Comparison of ENCODE assay signal across 10 cellular contexts in genomic region chr4:7156273-7157139, GRCh38. TPM values are rescaled to one million over a fixed set of nuclear protein-coding genes. Genes with fewer than 3 reads are reported as not detected.
DNase-seq lines count a peak whose midpoint lies in the region; ATAC-seq and TF ChIP-seq lines count a peak whose summit lies in the region.
"Had no signal": no experiment of that assay in that cellular context is flagged by ENCODE, and none has a peak within 500 bp of the region (broad histone marks: within the 10 kb centered on the region; RNA-seq: fewer than 3 reads in every experiment).

No MANE protein-coding gene starts in this region.

- intact Hi-C loops in left ventricle myocardium inferior (cut with micrococcal nuclease) = no loop called here
- intact Hi-C loops in sciatic nerve (cut with DNase I) = no loop called here

- H3K9me3 ChIP-seq in adipocyte (ENCODE audit: control insufficient read depth, low read length) (no peaks in the 10 kb centered on the region), left ventricle myocardium inferior (replicated peaks) (no peaks in the 10 kb centered on the region)
- H3K9me3 ChIP-seq: gastrocnemius medialis had no signal

- ATAC-seq in sciatic nerve (peak; percentile 76), HG02852 (IDR thresholded peaks at IDR 0.05; ENCODE audit: unreplicated experiment) (no peak), GM18907 (IDR thresholded peaks at IDR 0.05; ENCODE audit: unreplicated experiment) (no peak)
- ATAC-seq: gastrocnemius medialis had no signal

- H3K27me3 ChIP-seq in adipocyte (replicated peaks; ENCODE audit: control insufficient read depth, insufficient read depth, low read length) (peaks cover 12% of the 10 kb centered on the region), left ventricle myocardium inferior (ENCODE audit: low read depth) (peaks cover 13% of the 10 kb centered on the region)
- H3K27me3 ChIP-seq: gastrocnemius medialis had no signal

- DNase-seq in adipocyte (ENCODE audit: low read depth) (peak; percentile 49), left ventricle myocardium inferior (peak; percentile 41), sciatic nerve (ENCODE audit: low spot score) (peak; percentile 68), amniotic stem cell (lab: John Stamatoyannopoulos, UW) (no peak), T-helper 9 cell (no peak)
- DNase-seq: activated CD4-positive, alpha-beta T cell treated with anti-CD3 and anti-CD28 coated beads, Interleukin-2, amount 10 ng/mL, durations not matched to agents 24 days and 14 days had no signal

- peak; percentile 13; the same call in 1 of the 2 replicates for TF ChIP-seq CTCF in GM12874 (IDR thresholded peaks at IDR 0.05; ENCODE audit: insufficient read depth, low read depth, low read length)
- TF ChIP-seq CTCF in left ventricle myocardium inferior (IDR thresholded peaks at IDR 0.05; ENCODE audit: borderline replicate concordance) = peak; percentile 77

- H3K4me1 ChIP-seq in adipocyte (ENCODE audit: control insufficient read depth, insufficient read depth, low read length) = peaks cover 17% of the 10 kb centered on the region
- peaks cover 17% of the 10 kb centered on the region for H3K4me1 ChIP-seq in left ventricle myocardium inferior
- H3K4me1 ChIP-seq: gastrocnemius medialis had no signal

- H3K36me3 ChIP-seq in adipocyte (ENCODE audit: control insufficient read depth, insufficient read depth, low read length, severe bottlenecking) (no peaks in the 10 kb centered on the region), left ventricle myocardium inferior (no peaks in the 10 kb centered on the region)
- H3K36me3 ChIP-seq: gastrocnemius medialis had no signal

- H3K4me3 ChIP-seq in adipocyte (ENCODE audit: low read length) (no peak overlapping the region), left ventricle myocardium inferior (no peak overlapping the region)
- H3K4me3 ChIP-seq: gastrocnemius medialis had no signal

- H3K9ac ChIP-seq in adipocyte (ENCODE audit: low read length) = no peak overlapping the region

- H3K27ac ChIP-seq in left ventricle myocardium inferior (replicated peaks) = peak overlapping the region; percentile 83
- H3K27ac ChIP-seq: gastrocnemius medialis had no signal

RNA-seq across cellular contexts. Expression of gene SORCS2, which starts 35.8 kb away (rescaled TPM):
- 1.2 TPM for total RNA-seq in left ventricle myocardium inferior
- 52.5 TPM for total RNA-seq in sciatic nerve
- total RNA-seq: activated CD4-positive, alpha-beta T cell treated with anti-CD3 and anti-CD28 coated beads, Interleukin-2, amount 10 ng/mL, durations not matched to agents 24 days and 14 days had no signal

Comparison
In these comparisons a context has a peak if more than half of its experiments do, and no peak if none do; other contexts are left out.
1. DNase-seq: peak in adipocyte (single experiment), left ventricle myocardium inferior (single experiment) and sciatic nerve (single experiment); none in amniotic stem cell (single experiment) and T-helper 9 cell (single experiment).
2. RNA of gene SORCS2, which starts 35.8 kb away (total RNA-seq): 52.5 TPM in sciatic nerve (single experiment); 1.2 TPM in left ventricle myocardium inferior (single experiment); every median in the first group is over 10 times any median in the second.